ENCODE assay signal across 10 cellular contexts in the genomic region with DNA sequence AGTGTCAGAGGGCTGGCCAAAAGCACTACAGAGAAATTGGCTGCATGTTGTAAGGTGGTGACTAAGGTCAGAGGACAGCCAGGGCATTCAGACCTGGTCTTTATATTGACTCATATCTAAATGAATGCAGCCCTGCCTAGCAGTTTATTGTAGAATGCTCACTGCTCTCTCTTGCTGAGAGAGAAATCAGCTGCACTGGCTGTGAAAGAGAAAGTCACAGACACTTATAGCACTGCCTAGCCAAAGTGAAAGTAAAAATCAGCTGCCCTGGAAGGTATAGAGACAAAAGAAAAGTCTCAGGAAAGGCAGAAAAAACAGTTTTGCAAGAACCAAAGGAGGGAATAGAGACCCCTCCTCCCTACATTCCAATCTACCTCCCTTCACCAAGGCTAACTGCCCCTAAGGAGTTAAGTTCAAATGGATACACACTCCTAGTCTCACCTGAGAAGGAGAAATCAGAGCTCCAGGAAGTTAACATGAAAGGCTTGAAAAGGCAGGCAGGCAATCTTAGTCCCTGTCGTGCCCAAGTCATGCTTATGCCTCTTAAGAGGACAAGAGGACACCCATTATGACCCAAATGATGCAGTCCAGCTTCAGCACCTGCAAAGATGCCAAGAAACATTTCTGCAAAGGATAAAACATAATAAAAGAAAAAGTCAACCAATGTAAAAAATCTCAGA.
A peak's percentile ranks its signal among the peaks of the same experiment; 100 is the strongest.
DNase-seq lines count a peak whose midpoint lies in the region; ATAC-seq and TF ChIP-seq lines count a peak whose summit lies in the region.
"Had no signal": no experiment of that assay in that cellular context is flagged by ENCODE, and none has a peak within 500 bp of the region (broad histone marks: within the 10 kb centered on the region; RNA-seq: fewer than 3 reads in every experiment).

No MANE protein-coding gene starts in this region.

- no peaks in the 10 kb centered on the region for H3K36me3 Mint-ChIP-seq in activated B cell treated with CpG ODN at 0.5 μM for 24 hours (ENCODE audit: low read depth)
- no peaks in the 10 kb centered on the region for H3K36me3 Mint-ChIP-seq in natural killer cell treated with Interleukin-12 subunit alpha and Interleukin-12 subunit beta and Interleukin-15 and Interleukin-18, amount 100 ng/mL, for 72 hours

- TF ChIP-seq CTCF in activated B cell treated with CpG ODN at 0.5 μM for 24 hours (IDR thresholded peaks at IDR 0.05), result no peak

- H3K4me3 Mint-ChIP-seq in activated B cell treated with CpG ODN at 0.5 μM for 24 hours, result peak overlapping the region; percentile 58
- H3K4me3 Mint-ChIP-seq in natural killer cell treated with Interleukin-12 subunit alpha and Interleukin-12 subunit beta and Interleukin-15 and Interleukin-18, amount 100 ng/mL, for 72 hours, result peak overlapping the region; percentile 49

- peaks cover 19% of the 10 kb centered on the region for H3K4me1 Mint-ChIP-seq in activated B cell treated with CpG ODN at 0.5 μM for 24 hours
- peaks cover 0 to 20% of the 10 kb centered on the region in 2 donors for H3K4me1 Mint-ChIP-seq in natural killer cell treated with Interleukin-12 subunit alpha and Interleukin-12 subunit beta and Interleukin-15 and Interleukin-18, amount 100 ng/mL, for 72 hours (ENCODE audit: low read depth in 2 of 2)

- peak overlapping the region; percentile 83 for H3K27ac Mint-ChIP-seq in activated B cell treated with CpG ODN at 0.5 μM for 24 hours
- H3K27ac Mint-ChIP-seq in natural killer cell treated with Interleukin-12 subunit alpha and Interleukin-12 subunit beta and Interleukin-15 and Interleukin-18, amount 100 ng/mL, for 72 hours, result no peak overlapping the region

- POLR2A ChIA-PET in activated B cell treated with CpG ODN at 0.5 μM for 24 hours (lab: Charles Lee), result interaction anchor here (0.6 to 1.5 kb wide), 4 partner anchors 10 to 415 kb away, joined by 4 to 7 read pairs (median 4); a partner anchor contains a TSS

- intact Hi-C loops in activated B cell treated with CpG ODN at 0.5 μM for 24 hours (cut with micrococcal nuclease), result loop anchor here (5.0 to 10.0 kb wide), 2 partner anchors 54 to 196 kb away; no protein-coding TSS in a partner anchor

- DNase-seq in activated B cell treated with CpG ODN at 0.5 μM for 24 hours (no peak), A172 (ENCODE audit: low spot score) (no peak), HK-2 (ENCODE audit: unreplicated experiment) (no peak)
- DNase-seq in natural killer cell treated with Interleukin-12 subunit alpha and Interleukin-12 subunit beta and Interleukin-15 and Interleukin-18, amount 100 ng/mL, for 72 hours (ENCODE audit: low spot score), result no peak
- DNase-seq: activated CD8-positive, alpha-beta memory T cell treated with anti-CD3 and anti-CD28 coated beads, Interleukin-2, amount 50 U/mL, for 4 hours; foreskin melanocyte; NCI-H510A treated with DMSO at 0.1 percent for 48 hours had no signal

- ATAC-seq in GM19043 (IDR thresholded peaks at IDR 0.05; ENCODE audit: low read depth, unreplicated experiment) (peak; percentile 97), HG02884 (IDR thresholded peaks at IDR 0.05; ENCODE audit: unreplicated experiment) (peak; percentile 99), activated B cell treated with CpG ODN at 0.5 μM for 24 hours (ENCODE audit: low read depth) (peak; percentile 89), esophagus mucosa (no peak)
- peak in 1 of 2 donors; percentile 68 for ATAC-seq in natural killer cell treated with Interleukin-12 subunit alpha and Interleukin-12 subunit beta and Interleukin-15 and Interleukin-18, amount 100 ng/mL, for 72 hours

- CTCF ChIA-PET in activated B cell treated with CpG ODN at 0.5 μM for 24 hours (lab: Charles Lee), result interaction anchor here (0.6 to 1.5 kb wide), 2 partner anchors 269 to 270 kb away, joined by 3 to 4 read pairs; no protein-coding TSS in a partner anchor

- no peaks in the 10 kb centered on the region for H3K9me3 Mint-ChIP-seq in activated B cell treated with CpG ODN at 0.5 μM for 24 hours
- H3K9me3 Mint-ChIP-seq in natural killer cell treated with Interleukin-12 subunit alpha and Interleukin-12 subunit beta and Interleukin-15 and Interleukin-18, amount 100 ng/mL, for 72 hours, result no peaks in the 10 kb centered on the region

- no peaks in the 10 kb centered on the region for H3K27me3 Mint-ChIP-seq in activated B cell treated with CpG ODN at 0.5 μM for 24 hours
- H3K27me3 Mint-ChIP-seq in natural killer cell treated with Interleukin-12 subunit alpha and Interleukin-12 subunit beta and Interleukin-15 and Interleukin-18, amount 100 ng/mL, for 72 hours, result no peaks in the 10 kb centered on the region
